8 cellular contexts compared by ENCODE assay signal in the genomic region with DNA sequence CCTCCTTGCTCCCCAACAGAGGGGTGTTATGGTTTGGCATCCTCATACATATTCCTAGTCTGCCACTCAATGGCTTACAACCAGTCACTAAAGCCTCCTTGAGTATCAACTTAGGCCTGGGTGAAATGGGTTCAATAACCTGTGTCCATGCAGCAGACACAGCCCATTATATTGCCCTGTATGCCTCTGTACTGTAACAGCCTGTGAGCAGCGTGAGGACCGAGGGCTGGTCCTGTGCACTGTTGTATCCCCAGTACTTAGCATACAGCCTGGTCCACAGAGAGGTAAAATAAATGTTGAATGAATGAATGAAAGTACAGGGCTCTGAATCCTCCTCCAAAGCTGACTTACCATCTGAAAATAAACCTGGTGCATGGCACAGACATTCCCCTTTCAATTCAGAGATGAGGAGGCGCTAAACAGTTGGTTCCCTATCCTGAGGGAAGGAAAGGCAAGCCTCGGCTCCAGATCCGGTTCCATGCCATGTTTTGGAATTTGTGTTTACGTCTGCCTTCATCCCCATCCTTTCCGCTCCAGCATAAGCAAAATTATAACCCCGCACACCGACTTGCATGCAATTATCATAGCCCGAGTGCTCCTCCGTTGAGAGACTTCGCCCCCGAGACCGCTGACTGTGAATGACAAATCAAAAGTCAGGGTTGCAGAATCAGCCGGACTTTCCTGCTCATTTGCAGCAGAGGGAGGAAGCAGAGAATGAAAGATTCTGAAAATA. TPM values are rescaled to one million over a fixed set of nuclear protein-coding genes. Genes with fewer than 3 reads are reported as not detected.
DNase-seq lines count a peak whose midpoint lies in the region; ATAC-seq and TF ChIP-seq lines count a peak whose summit lies in the region.

No MANE protein-coding gene starts in this region.

- DNase-seq in DMS114 treated with DMSO at 0.1 percent for 48 hours (lab: John Stamatoyannopoulos, UW; ENCODE audit: unreplicated experiment) (peak; percentile 29), NCI-H2107 (lab: John Stamatoyannopoulos, UW) (peak; percentile 21), brain microvascular endothelial cell (peak; percentile 71), immature natural killer cell (no peak), testis (no peak), lower leg skin (ENCODE audit: low spot score in 2 of 2) (no peak)
- DNase-seq in stimulated activated CD4-positive, alpha-beta T cell treated with anti-CD3 and anti-CD28 coated beads, Interleukin-4, amount 100 ng/mL, for 1 hour = peak; percentile 6

- H3K27ac Mint-ChIP-seq in immature natural killer cell = no peak overlapping the region

- H3K36me3 Mint-ChIP-seq in immature natural killer cell = no peaks in the 10 kb centered on the region

- H3K4me3 Mint-ChIP-seq in immature natural killer cell = peak overlapping the region in 3 of 5 donors; percentile 9 to 27 (median 11)

- no peaks in the 10 kb centered on the region for H3K4me1 ChIP-seq in testis

- WGBS in testis, 2 donors = 10 to 13% methylated on average over 15 of the region's 15 CpGs
- 14 to 17% methylated on average over 15 of the region's 15 CpGs for WGBS in lower leg skin, 2 donors

- ATAC-seq in GM18907 (IDR thresholded peaks at IDR 0.05; ENCODE audit: unreplicated experiment) = no peak

- peaks cover 11 to 13% of the 10 kb centered on the region in 2 donors for H3K4me1 Mint-ChIP-seq in immature natural killer cell

- in situ Hi-C loops in brain microvascular endothelial cell (cut with HindIII; ENCODE audit: low pct_ligation_motif_present, low sequenced_read_pairs) = no loop called here

- no peak overlapping the region for H3K27ac ChIP-seq in brain microvascular endothelial cell
- H3K27ac ChIP-seq in testis = no peak overlapping the region

- no peaks in the 10 kb centered on the region for H3K9me3 ChIP-seq in testis

- no peak for TF ChIP-seq POLR2A in testis (IDR thresholded peaks at IDR 0.05)
- no peak for TF ChIP-seq POLR2A in lower leg skin (IDR thresholded peaks at IDR 0.05)

- H3K27me3 ChIP-seq in brain microvascular endothelial cell (replicated peaks) = no peaks in the 10 kb centered on the region
- no peaks in the 10 kb centered on the region for H3K27me3 ChIP-seq in testis

- H3K27me3 Mint-ChIP-seq in immature natural killer cell (ENCODE audit: low read depth in 3 of 3) = peaks cover 13 to 18% (median 14%) of the 10 kb centered on the region in 3 donors

- no peaks in the 10 kb centered on the region for H3K36me3 ChIP-seq in brain microvascular endothelial cell (replicated peaks)
- H3K36me3 ChIP-seq in testis (ENCODE audit: low read depth, missing control alignments) = no peaks in the 10 kb centered on the region

- H3K9me3 Mint-ChIP-seq in immature natural killer cell = no peaks in the 10 kb centered on the region

- intact Hi-C loops in testis (cut with DNase I; ENCODE audit: low total_unique reads) = no loop called here
- intact Hi-C loops in lower leg skin (cut with DNase I; ENCODE audit: low total_unique reads) = no loop called here

- peak overlapping the region; percentile 66 for H3K4me3 ChIP-seq in brain microvascular endothelial cell (ENCODE audit: low read depth, low read length)
- H3K4me3 ChIP-seq in testis = no peak overlapping the region
- no peak overlapping the region for H3K4me3 ChIP-seq in lower leg skin (ENCODE audit: low read depth, poor library complexity, severe bottlenecking)

- TF ChIP-seq CTCF in brain microvascular endothelial cell (IDR thresholded peaks at IDR 0.05; ENCODE audit: low read depth, low read length, missing control alignments) (no peak), testis (IDR thresholded peaks at IDR 0.05) (no peak), lower leg skin (IDR thresholded peaks at IDR 0.05) (no peak)

RNA-seq across cellular contexts. Expression of a gene that starts 45.0 kb away (rescaled TPM):
- under 1 TPM in 2 of 3 donors, not detected in 1; 0.04 to 0.06 TPM for polyA plus RNA-seq in immature natural killer cell
- total RNA-seq in testis = 1 to 10 TPM; 5.1 to 7.3 TPM
- 5.2 TPM for polyA plus RNA-seq in testis (ENCODE audit: insufficient read depth, low read depth, low replicate concordance)
- 1 to 10 TPM in 3 of 4 donors, under 1 TPM in 1; 0.99 to 3.6 (median 2.5) TPM for total RNA-seq in lower leg skin

Comparison
In these comparisons a context has a peak if more than half of its experiments do, and no peak if none do; other contexts are left out.
1. DNase-seq: peak in DMS114 treated with DMSO at 0.1 percent for 48 hours (single experiment), NCI-H2107 (single experiment), brain microvascular endothelial cell (single experiment) and stimulated activated CD4-positive, alpha-beta T cell treated with anti-CD3 and anti-CD28 coated beads, Interleukin-4, amount 100 ng/mL, for 1 hour (single experiment); none in immature natural killer cell (0 of 3), testis (single experiment) and lower leg skin (0 of 2).